Comparison of ENCODE assay signal across 9 cellular contexts in genomic region chr5:61866930-61867329, GRCh38.
DNase-seq lines count a peak whose midpoint lies in the region; ATAC-seq and TF ChIP-seq lines count a peak whose summit lies in the region.
"Had no signal": no experiment of that assay in that cellular context is flagged by ENCODE, and none has a peak within 500 bp of the region (broad histone marks: within the 10 kb centered on the region; RNA-seq: fewer than 3 reads in every experiment).

No MANE protein-coding gene starts in this region.

- no peak overlapping the region for H3K4ac ChIP-seq in neuronal stem cell (ENCODE audit: low read length)

- H4K91ac ChIP-seq in neuronal stem cell (ENCODE audit: low read depth, low read length, poor library complexity) = no peak overlapping the region

- no CpG with 5 or more reads among the region's 3 CpGs for WGBS in neuronal stem cell (ENCODE audit: extremely low coverage in 2 of 2, insufficient read length in 2 of 2, insufficient replicate concordance in 1 of 2), 2 donors
- 42 to 56% (median 42%) methylated on average over 3 of the region's 3 CpGs for WGBS in psoas muscle, 3 donors

- TF ChIP-seq CTCF in AG10803 (conservative IDR thresholded peaks at IDR 0.05; ENCODE audit: low read length) (no peak), psoas muscle (IDR thresholded peaks at IDR 0.05) (no peak)

- H3K23ac ChIP-seq in neuronal stem cell (ENCODE audit: low read depth, low read length, poor library complexity) = no peak overlapping the region

- intact Hi-C loops in psoas muscle (cut with DNase I) = no loop called here

- H3K27me3 ChIP-seq in adipocyte (replicated peaks; ENCODE audit: control insufficient read depth, insufficient read depth, low read length) (no peaks in the 10 kb centered on the region), neuronal stem cell (ENCODE audit: control insufficient read depth in 3 of 3, insufficient read depth in 3 of 3, low read depth in 1 of 3, low read length in 3 of 3) (no peaks in the 10 kb centered on the region), psoas muscle (ENCODE audit: insufficient read depth in 3 of 3, low read length in 2 of 3) (no peaks in the 10 kb centered on the region)

- H4K8ac ChIP-seq in neuronal stem cell (ENCODE audit: low read depth, low read length) = no peak overlapping the region

- no peak overlapping the region for H2BK12ac ChIP-seq in neuronal stem cell (ENCODE audit: low read length)

- no peak overlapping the region for H2BK15ac ChIP-seq in neuronal stem cell (ENCODE audit: low read length)

- H3K14ac ChIP-seq in neuronal stem cell (ENCODE audit: low read length) = no peak overlapping the region

- no peak overlapping the region for H2BK120ac ChIP-seq in neuronal stem cell (ENCODE audit: low read depth, low read length)

- H3K9ac ChIP-seq in adipocyte (ENCODE audit: low read length) = no peak overlapping the region
- no peak overlapping the region for H3K9ac ChIP-seq in neuronal stem cell (ENCODE audit: low read depth, low read length, poor library complexity)

- no peak overlapping the region for H2AFZ ChIP-seq in neuronal stem cell (ENCODE audit: low read length)

- no peak overlapping the region for H3K4me3 Mint-ChIP-seq in T-cell

- no peak overlapping the region for H3K27ac Mint-ChIP-seq in T-cell

- H3K27ac ChIP-seq in neuronal stem cell (replicated peaks; ENCODE audit: low read length) = no peak overlapping the region
- H3K27ac ChIP-seq in psoas muscle = no peak overlapping the region
- H3K27ac ChIP-seq: VCaP had no signal

- H3K36me3 ChIP-seq in adipocyte (ENCODE audit: control insufficient read depth, insufficient read depth, low read length, severe bottlenecking) = no peaks in the 10 kb centered on the region
- H3K36me3 ChIP-seq in neuronal stem cell (replicated peaks in 1 of 2; ENCODE audit: control insufficient read depth in 2 of 2, insufficient read depth in 2 of 2, low read length in 2 of 2) = no peaks in the 10 kb centered on the region
- H3K36me3 ChIP-seq in psoas muscle (ENCODE audit: insufficient read depth in 1 of 2, low read depth in 1 of 2) = no peaks in the 10 kb centered on the region

- H3K4me3 ChIP-seq in AG10803 (ENCODE audit: low read length) (no peak overlapping the region), adipocyte (ENCODE audit: low read length) (no peak overlapping the region), neuronal stem cell (ENCODE audit: low read length in 2 of 2) (no peak overlapping the region), psoas muscle (no peak overlapping the region)

- H3K36me3 Mint-ChIP-seq in T-cell = no peaks in the 10 kb centered on the region

- H2BK5ac ChIP-seq in neuronal stem cell (ENCODE audit: low read length) = no peak overlapping the region

- peaks cover 4 to 7% of the 10 kb centered on the region in 2 donors for H3K27me3 Mint-ChIP-seq in T-cell

- H3K4me2 ChIP-seq in neuronal stem cell (ENCODE audit: insufficient read depth, low read length, poor library complexity, severe bottlenecking) = no peak overlapping the region

- no peaks in the 10 kb centered on the region for H3K79me1 ChIP-seq in neuronal stem cell (ENCODE audit: low read depth, low read length)

- POLR2A ChIA-PET in T-cell (lab: Charles Lee) = no interaction called here

- H3K4me1 Mint-ChIP-seq in T-cell = no peaks in the 10 kb centered on the region

- no peaks in the 10 kb centered on the region for H3K9me3 ChIP-seq in adipocyte (ENCODE audit: control insufficient read depth, low read length)
- H3K9me3 ChIP-seq in neuronal stem cell (replicated peaks in 1 of 2; ENCODE audit: control insufficient read depth in 2 of 2, insufficient read depth in 1 of 2, low read depth in 1 of 2, low read length in 2 of 2) = peaks cover 6 to 7% of the 10 kb centered on the region in 2 donors
- no peaks in the 10 kb centered on the region for H3K9me3 ChIP-seq in psoas muscle

- CTCF ChIA-PET in T-cell (lab: Charles Lee) = no interaction called here

- H3K4me1 ChIP-seq in adipocyte (ENCODE audit: control insufficient read depth, insufficient read depth, low read length) = no peaks in the 10 kb centered on the region
- no peaks in the 10 kb centered on the region for H3K4me1 ChIP-seq in neuronal stem cell (ENCODE audit: control insufficient read depth in 2 of 2, insufficient read depth in 1 of 2, low read depth in 1 of 2, low read length in 2 of 2)
- no peaks in the 10 kb centered on the region for H3K4me1 ChIP-seq in psoas muscle

- H2AK5ac ChIP-seq in neuronal stem cell (ENCODE audit: low read depth, low read length) = no peak overlapping the region

- peaks cover 4 to 10% (median 6%) of the 10 kb centered on the region in 3 donors for H3K9me3 Mint-ChIP-seq in T-cell

- peak; percentile 71 for DNase-seq in AG10803 (ENCODE audit: low read depth)
- DNase-seq in adipocyte (ENCODE audit: low read depth) = peak; percentile 1
- no peak for DNase-seq in neuronal stem cell (ENCODE audit: low spot score)
- DNase-seq in T-cell = no peak
- no peak for DNase-seq in psoas muscle

- no peak overlapping the region for H3K18ac ChIP-seq in neuronal stem cell (ENCODE audit: low read length)

- peak; percentile 87 for ATAC-seq in GM19351 (IDR thresholded peaks at IDR 0.05; ENCODE audit: unreplicated experiment)
- ATAC-seq in HG03439 (IDR thresholded peaks at IDR 0.05; ENCODE audit: unreplicated experiment) = peak; percentile 64
- no peak for ATAC-seq in GM21367 (IDR thresholded peaks at IDR 0.05; ENCODE audit: unreplicated experiment)
- no peak for ATAC-seq in T-cell (replicated peaks in 1 of 4)
- no peak for ATAC-seq in psoas muscle

Comparison
In these comparisons a context has a peak if more than half of its experiments do, and no peak if none do; other contexts are left out.
1. DNase-seq: peak in AG10803 (single experiment) and adipocyte (single experiment); none in neuronal stem cell (single experiment), T-cell (0 of 34) and psoas muscle (0 of 2).
2. ATAC-seq: peak in GM19351 (single experiment) and HG03439 (single experiment); none in GM21367 (single experiment), T-cell (0 of 4) and psoas muscle (0 of 4).